ENCODE assay signal across 21 cellular contexts in the genomic region with DNA sequence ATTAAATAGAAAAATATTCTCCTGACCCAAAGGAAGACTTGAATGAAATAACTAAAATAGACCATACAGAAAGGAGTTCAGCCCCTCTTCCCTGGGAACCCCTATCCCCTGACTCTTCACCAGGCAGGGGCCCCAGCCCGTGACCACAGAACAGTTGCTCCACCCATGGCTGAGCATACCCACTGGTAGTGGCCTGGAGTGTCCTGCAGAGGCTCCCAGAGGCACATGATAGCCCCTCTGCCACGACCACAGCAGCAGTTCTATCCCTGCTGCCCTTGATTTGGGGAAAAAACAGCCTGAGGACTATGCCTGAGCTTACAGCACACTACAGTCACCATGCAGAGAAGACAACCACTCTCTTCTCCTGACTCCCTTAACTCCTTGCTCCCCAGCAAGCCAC. TPM values are rescaled to one million over a fixed set of nuclear protein-coding genes. Genes with fewer than 3 reads are reported as not detected.
DNase-seq lines count a peak whose midpoint lies in the region; ATAC-seq and TF ChIP-seq lines count a peak whose summit lies in the region.
"Had no signal": no experiment of that assay in that cellular context is flagged by ENCODE, and none has a peak within 500 bp of the region (broad histone marks: within the 10 kb centered on the region; RNA-seq: fewer than 3 reads in every experiment).

No MANE protein-coding gene starts in this region.

- peaks cover 9% of the 10 kb centered on the region for H3K27me3 Mint-ChIP-seq in HFFc6 (ENCODE audit: insufficient read depth)

- H3K36me3 Mint-ChIP-seq in HFFc6 (ENCODE audit: low read depth) = no peaks in the 10 kb centered on the region
- H3K36me3 Mint-ChIP-seq: type B pancreatic cell had no signal

- H3K9me2 ChIP-seq in OCI-LY1 (ENCODE audit: low read depth, low read length) = no peaks in the 10 kb centered on the region

- ATAC-seq in GM19395 (IDR thresholded peaks at IDR 0.05; ENCODE audit: unreplicated experiment) (peak; percentile 61), foreskin keratinocyte (peak; percentile 38), heart left ventricle (no peak), heart right ventricle (no peak)
- ATAC-seq: activated naive CD8-positive, alpha-beta T cell treated with anti-CD3 and anti-CD28 coated beads, Interleukin-2, amount 50 U/mL, for 24 hours; activated T-cell treated with anti-CD3 and anti-CD28 coated beads, Interleukin-2, amount 50 U/mL, for 4 hours had no signal

- no peak for TF ChIP-seq POLR2A in heart left ventricle (IDR thresholded peaks at IDR 0.05)

- 21 to 35% (median 23%) methylated on average over 2 of the region's 2 CpGs for WGBS in heart left ventricle, 4 donors
- whole genome bisulfite sequencing in heart right ventricle, 2 donors = 15 to 20% methylated on average over 2 of the region's 2 CpGs

- H3K4me2 ChIP-seq in OCI-LY1 (ENCODE audit: low read length) = no peak overlapping the region

- H3K27ac Mint-ChIP-seq in HFFc6 = no peak overlapping the region
- H3K27ac Mint-ChIP-seq: activated naive CD8-positive, alpha-beta T cell treated with anti-CD3 and anti-CD28 coated beads, Interleukin-2, amount 50 U/mL, for 24 hours; type B pancreatic cell had no signal

- H3K9ac ChIP-seq in OCI-LY1 (ENCODE audit: low read length) = no peak overlapping the region

- TF ChIP-seq CTCF in OCI-LY1 (IDR thresholded peaks at IDR 0.05; ENCODE audit: low read length) (0 out of 2 replicates have a peak, but pooled peaks have one; percentile 11), foreskin keratinocyte (conservative IDR thresholded peaks at IDR 0.05) (peak; percentile 14), heart left ventricle (IDR thresholded peaks at IDR 0.05) (no peak), HFFc6 (IDR thresholded peaks at IDR 0.05) (no peak), heart right ventricle (IDR thresholded peaks at IDR 0.05) (no peak)

- H3K4me3 ChIP-seq in OCI-LY1 (ENCODE audit: low read depth, low read length, poor library complexity, severe bottlenecking) (no peak overlapping the region), heart left ventricle (no peak overlapping the region), heart right ventricle (no peak overlapping the region)

- DNase-seq in ELF-1 (ENCODE audit: low read depth, low spot score) = peak; percentile 23
- no peak for DNase-seq in foreskin keratinocyte
- DNase-seq in DMS53 (lab: John Stamatoyannopoulos, UW) = no peak
- DNase-seq in heart left ventricle = no peak
- DNase-seq in HFFc6 = no peak
- DNase-seq in heart right ventricle = no peak
- DNase-seq: activated CD4-positive, alpha-beta T cell treated with anti-CD3 and anti-CD28 coated beads, Interleukin-2, amount 50 U/mL, for 1 hour; activated naive CD8-positive, alpha-beta T cell treated with anti-CD3 and anti-CD28 coated beads, Interleukin-2, amount 50 U/mL, for 24 hours; activated T-cell treated with anti-CD3 and anti-CD28 coated beads, Interleukin-2, amount 50 U/mL, for 4 hours; AML-193; DMS79 treated with DMSO at 0.1 percent for 48 hours; HCEC 1CT; kidney; NCI-H226; stimulated activated CD4-positive, alpha-beta T cell treated with anti-CD3 and anti-CD28 coated beads, Interleukin-1b, Interleukin-23, amount 100 ng/mL, for 48 hours; T-helper 2 cell had no signal

- no peak overlapping the region for H3K4me3 Mint-ChIP-seq in HFFc6
- H3K4me3 Mint-ChIP-seq: activated naive CD8-positive, alpha-beta T cell treated with anti-CD3 and anti-CD28 coated beads, Interleukin-2, amount 50 U/mL, for 24 hours; activated T-cell treated with anti-CD3 and anti-CD28 coated beads, Interleukin-2, amount 50 U/mL, for 4 hours; central memory CD8-positive, alpha-beta T cell; type B pancreatic cell had no signal

- H3F3A ChIP-seq in OCI-LY1 (ENCODE audit: insufficient read depth, low read length) = no peaks in the 10 kb centered on the region

- peaks cover 7% of the 10 kb centered on the region for H3K4me1 Mint-ChIP-seq in HFFc6 (ENCODE audit: low read depth)
- H3K4me1 Mint-ChIP-seq: central memory CD8-positive, alpha-beta T cell had no signal

- intact Hi-C loops in heart left ventricle (cut with DNase I) = no loop called here
- intact Hi-C loops in heart right ventricle (cut with DNase I) = no loop called here

- H3K79me2 ChIP-seq in OCI-LY1 (ENCODE audit: insufficient read depth, low read length) = no peaks in the 10 kb centered on the region

- H3K9me3 ChIP-seq in OCI-LY1 (ENCODE audit: low read length) (no peaks in the 10 kb centered on the region), heart left ventricle (no peaks in the 10 kb centered on the region), heart right ventricle (peaks cover 0 to 3% (median 0%) of the 10 kb centered on the region in 11 donors)

- no peaks in the 10 kb centered on the region for H3K9me3 Mint-ChIP-seq in HFFc6
- H3K9me3 Mint-ChIP-seq: activated naive CD8-positive, alpha-beta T cell treated with anti-CD3 and anti-CD28 coated beads, Interleukin-2, amount 50 U/mL, for 24 hours; activated T-cell treated with anti-CD3 and anti-CD28 coated beads, Interleukin-2, amount 50 U/mL, for 4 hours; central memory CD8-positive, alpha-beta T cell; type B pancreatic cell had no signal

- H2AFZ ChIP-seq in OCI-LY1 (ENCODE audit: low read length) = no peak overlapping the region

- H3K27ac ChIP-seq in OCI-LY1 (ENCODE audit: low read depth, low read length, poor library complexity, severe bottlenecking) (no peak overlapping the region), foreskin keratinocyte (no peak overlapping the region), heart left ventricle (no peak overlapping the region), heart right ventricle (no peak overlapping the region)

- no peaks in the 10 kb centered on the region for H3K4me1 ChIP-seq in OCI-LY1 (ENCODE audit: insufficient read depth, low read length, severe bottlenecking)
- peaks cover 4% of the 10 kb centered on the region for H3K4me1 ChIP-seq in foreskin keratinocyte
- H3K4me1 ChIP-seq in heart left ventricle = no peaks in the 10 kb centered on the region
- H3K4me1 ChIP-seq in heart right ventricle = no peaks in the 10 kb centered on the region

- no peaks in the 10 kb centered on the region for H4K20me1 ChIP-seq in OCI-LY1 (ENCODE audit: insufficient read depth, low read length)

- H3K27me3 ChIP-seq in OCI-LY1 (ENCODE audit: insufficient read depth, low read length) = no peaks in the 10 kb centered on the region
- H3K27me3 ChIP-seq in foreskin keratinocyte = peaks cover 8% of the 10 kb centered on the region
- H3K27me3 ChIP-seq in heart left ventricle = peaks cover 0 to 6% (median 0%) of the 10 kb centered on the region in 9 donors
- peaks cover 0 to 12% (median 0%) of the 10 kb centered on the region in 7 donors for H3K27me3 ChIP-seq in heart right ventricle

- H3K36me3 ChIP-seq in OCI-LY1 (ENCODE audit: insufficient read depth, low read length) = no peaks in the 10 kb centered on the region
- H3K36me3 ChIP-seq in heart left ventricle = no peaks in the 10 kb centered on the region
- H3K36me3 ChIP-seq in heart right ventricle = no peaks in the 10 kb centered on the region

RNA-seq across cellular contexts. Expression of a gene that starts 31.8 kb away (rescaled TPM):
- total RNA-seq in foreskin keratinocyte = 11.6 and 12.2 TPM in 2 replicates
- 4.8 and 5.0 TPM in 2 replicates for polyA plus RNA-seq in foreskin keratinocyte
- total RNA-seq in heart left ventricle = 10 to 100 TPM in 6 of 9 donors, 1 to 10 TPM in 3; 4.8 to 20.4 (median 11.6) TPM
- polyA plus RNA-seq in heart left ventricle = 1 to 10 TPM; 6.5 to 9.3 TPM
- total RNA-seq in HFFc6 (2021; fragmentation: NEBNext Ultra II Directional; extraction: Animal tissue kit (Norgen Biotek cat#: 25700)) = 10 to 100 TPM; 25.5 to 30.4 (median 27.2) TPM
- total RNA-seq in heart right ventricle = 10 to 100 TPM in 8 of 10 donors, 1 to 10 TPM in 2; 8.2 to 19.5 (median 11.3) TPM
- polyA plus RNA-seq in heart right ventricle = 10 to 100 TPM in 1 of 2 donors, 1 to 10 TPM in 1; 6.3 to 23.3 TPM

RNA-seq across cellular contexts. Expression of a gene that starts 45.6 kb away (rescaled TPM):
- not detected in 2 replicates for total RNA-seq in foreskin keratinocyte
- not detected in 2 replicates for polyA plus RNA-seq in foreskin keratinocyte
- not detected for total RNA-seq in heart left ventricle
- polyA plus RNA-seq in heart left ventricle = not detected
- not detected for total RNA-seq in HFFc6 (2021; fragmentation: NEBNext Ultra II Directional; extraction: Animal tissue kit (Norgen Biotek cat#: 25700))
- total RNA-seq in heart right ventricle = not detected
- polyA plus RNA-seq in heart right ventricle = under 1 TPM in 1 of 2 donors, not detected in 1; 0.15 TPM
- total RNA-seq: activated T-cell treated with anti-CD3 and anti-CD28 coated beads, Interleukin-2, amount 50 U/mL, for 4 hours; RPMI7951 had no signal

Comparison
In these comparisons a context has a peak if more than half of its experiments do, and no peak if none do; other contexts are left out.
1. ATAC-seq: peak in GM19395 (single experiment) and foreskin keratinocyte (single experiment); none in heart left ventricle (0 of 4) and heart right ventricle (0 of 8).
2. CTCF ChIP-seq: peak in OCI-LY1 (single experiment) and foreskin keratinocyte (single experiment); none in heart left ventricle (0 of 12), HFFc6 (single experiment) and heart right ventricle (0 of 9).